Comparison of ENCODE assay signal across 16 cellular contexts in genomic region chr6:167517546-167517945, GRCh38.
DNase-seq lines count a peak whose midpoint lies in the region; ATAC-seq and TF ChIP-seq lines count a peak whose summit lies in the region.
"Had no signal": no experiment of that assay in that cellular context is flagged by ENCODE, and none has a peak within 500 bp of the region (broad histone marks: within the 10 kb centered on the region; RNA-seq: fewer than 3 reads in every experiment).

No MANE protein-coding gene starts in this region.

- no peaks in the 10 kb centered on the region for H3K9me3 ChIP-seq in endodermal cell (ENCODE audit: control insufficient read depth, low read length)

- DNase-seq in endodermal cell (no peak), mesenteric fat pad (ENCODE audit: low spot score) (peak; percentile 62), sciatic nerve (ENCODE audit: low spot score) (peak; percentile 34), SHP77 (lab: John Stamatoyannopoulos, UW) (no peak)
- DNase-seq in stimulated activated effector memory CD8-positive, alpha-beta T cell treated with anti-CD3 and anti-CD28 coated beads, Interleukin-12 subunit alpha, Interleukin-12 subunit beta, amount 100 ng/mL, for 72 hours (ENCODE audit: low spot score in 2 of 2): no peak
- DNase-seq: C1 segment of cervical spinal cord; Calu3; CD4-positive, alpha-beta memory T cell; COR-L47; DMS53; DMS79 treated with DMSO at 0.1 percent for 48 hours; GF-D8; GM23248; H9 had no signal

- H3K9me3 Mint-ChIP-seq in endodermal cell: no peaks in the 10 kb centered on the region
- H3K9me3 Mint-ChIP-seq in stimulated activated effector memory CD8-positive, alpha-beta T cell treated with anti-CD3 and anti-CD28 coated beads, Interleukin-12 subunit alpha, Interleukin-12 subunit beta, amount 100 ng/mL, for 72 hours: no peaks in the 10 kb centered on the region
- H3K9me3 Mint-ChIP-seq: CD4-positive, alpha-beta memory T cell; H9 had no signal

- peaks cover 14% of the 10 kb centered on the region for H3K4me1 ChIP-seq in endodermal cell (ENCODE audit: control insufficient read depth, insufficient read depth, low read length)

- no peak for ATAC-seq in sciatic nerve
- ATAC-seq in stimulated activated effector memory CD8-positive, alpha-beta T cell treated with anti-CD3 and anti-CD28 coated beads, Interleukin-12 subunit alpha, Interleukin-12 subunit beta, amount 100 ng/mL, for 72 hours: no peak
- no peak for ATAC-seq in HG02870 (IDR thresholded peaks at IDR 0.05; ENCODE audit: unreplicated experiment)
- ATAC-seq: HCT116 had no signal

- no peaks in the 10 kb centered on the region for H3K36me3 Mint-ChIP-seq in endodermal cell (ENCODE audit: low read depth)
- H3K36me3 Mint-ChIP-seq in stimulated activated effector memory CD8-positive, alpha-beta T cell treated with anti-CD3 and anti-CD28 coated beads, Interleukin-12 subunit alpha, Interleukin-12 subunit beta, amount 100 ng/mL, for 72 hours: no peaks in the 10 kb centered on the region
- H3K36me3 Mint-ChIP-seq: CD4-positive, alpha-beta memory T cell had no signal

- H3K27ac ChIP-seq in endodermal cell (ENCODE audit: low read depth, low read length): no peak overlapping the region
- H3K27ac ChIP-seq: GM23248 had no signal

- peaks cover 6% of the 10 kb centered on the region for H3K4me1 Mint-ChIP-seq in endodermal cell
- no peaks in the 10 kb centered on the region for H3K4me1 Mint-ChIP-seq in stimulated activated effector memory CD8-positive, alpha-beta T cell treated with anti-CD3 and anti-CD28 coated beads, Interleukin-12 subunit alpha, Interleukin-12 subunit beta, amount 100 ng/mL, for 72 hours
- H3K4me1 Mint-ChIP-seq: CD4-positive, alpha-beta memory T cell had no signal

- intact Hi-C loops in sciatic nerve (cut with DNase I): no loop called here

- WGBS in endodermal cell (ENCODE audit: insufficient coverage in 1 of 2, insufficient read length in 1 of 2), 2 experiments: 88 to 95% methylated on average over 6 to 8 of the region's 8 CpGs

- H3K36me3 ChIP-seq in endodermal cell (ENCODE audit: control insufficient read depth, insufficient read depth, low read length): no peaks in the 10 kb centered on the region

- H3K4me3 ChIP-seq in endodermal cell (ENCODE audit: low read length): peak overlapping the region; percentile 53
- H3K4me3 ChIP-seq: GM23248 had no signal

- H3K27me3 ChIP-seq in endodermal cell (ENCODE audit: control insufficient read depth, insufficient read depth, low read length, poor library complexity, severe bottlenecking): no peaks in the 10 kb centered on the region

- H3K4me3 Mint-ChIP-seq in endodermal cell: no peak overlapping the region
- H3K4me3 Mint-ChIP-seq in stimulated activated effector memory CD8-positive, alpha-beta T cell treated with anti-CD3 and anti-CD28 coated beads, Interleukin-12 subunit alpha, Interleukin-12 subunit beta, amount 100 ng/mL, for 72 hours: no peak overlapping the region
- H3K4me3 Mint-ChIP-seq: CD4-positive, alpha-beta memory T cell; H9 had no signal

- H3K9ac ChIP-seq in endodermal cell (ENCODE audit: extremely low read depth, low read length, poor library complexity, severe bottlenecking): no peak overlapping the region
- H3K9ac ChIP-seq: GM23248 had no signal

- no peak for TF ChIP-seq CTCF in endodermal cell (conservative IDR thresholded peaks at IDR 0.05)

- no peak overlapping the region for H3K27ac Mint-ChIP-seq in endodermal cell
- no peak overlapping the region for H3K27ac Mint-ChIP-seq in stimulated activated effector memory CD8-positive, alpha-beta T cell treated with anti-CD3 and anti-CD28 coated beads, Interleukin-12 subunit alpha, Interleukin-12 subunit beta, amount 100 ng/mL, for 72 hours
- H3K27ac Mint-ChIP-seq: CD4-positive, alpha-beta memory T cell; H9 had no signal

- no peaks in the 10 kb centered on the region for H3K27me3 Mint-ChIP-seq in endodermal cell (ENCODE audit: insufficient read depth)

Comparison
In these comparisons a context has a peak if more than half of its experiments do, and no peak if none do; other contexts are left out.
1. DNase-seq: peak in mesenteric fat pad (single experiment) and sciatic nerve (single experiment); none in endodermal cell (single experiment), stimulated activated effector memory CD8-positive, alpha-beta T cell treated with anti-CD3 and anti-CD28 coated beads, Interleukin-12 subunit alpha, Interleukin-12 subunit beta, amount 100 ng/mL, for 72 hours (0 of 2) and SHP77 (0 of 2).